In genomic region chr1:145992502-145992936, GRCh38 we compare ENCODE assay signal across 9 cellular contexts. TPM values are rescaled to one million over a fixed set of nuclear protein-coding genes. Genes with fewer than 3 reads are reported as not detected.
DNase-seq lines count a peak whose midpoint lies in the region; ATAC-seq and TF ChIP-seq lines count a peak whose summit lies in the region.
"Had no signal": no experiment of that assay in that cellular context is flagged by ENCODE, and none has a peak within 500 bp of the region (broad histone marks: within the 10 kb centered on the region; RNA-seq: fewer than 3 reads in every experiment).

No MANE protein-coding gene starts in this region.

- peak overlapping the region; percentile 79 to 88 for H3K4me3 ChIP-seq in ascending aorta
- peak overlapping the region; percentile 5 for H3K4me3 ChIP-seq in lung
- peak overlapping the region; percentile 94 for H3K4me3 ChIP-seq in thoracic aorta

- TF ChIP-seq CTCF in ascending aorta (IDR thresholded peaks at IDR 0.05): no peak
- TF ChIP-seq CTCF in lung (IDR thresholded peaks at IDR 0.05; ENCODE audit: control extremely low read depth, extremely low read depth): no peak
- no peak for TF ChIP-seq CTCF in thoracic aorta (IDR thresholded peaks at IDR 0.05)

- peaks cover 48% of the 10 kb centered on the region for H3K36me3 Mint-ChIP-seq in activated CD4-positive, alpha-beta T cell treated with anti-CD3 and anti-CD28 coated beads, Interleukin-2, amount 10 ng/mL, durations not matched to agents 24 days and 14 days (ENCODE audit: low read depth)

- H3K36me3 ChIP-seq in ascending aorta (peaks cover 29 to 43% of the 10 kb centered on the region in 2 donors), lung (ENCODE audit: control insufficient read depth in 2 of 2, insufficient read depth in 2 of 2, low read length in 2 of 2) (peaks cover 14 to 15% of the 10 kb centered on the region in 2 donors), thoracic aorta (peaks cover 19% of the 10 kb centered on the region)

- H3K4me3 Mint-ChIP-seq in activated CD4-positive, alpha-beta T cell treated with anti-CD3 and anti-CD28 coated beads, Interleukin-2, amount 10 ng/mL, durations not matched to agents 24 days and 14 days: peak overlapping the region; percentile 93

- peaks cover 56% of the 10 kb centered on the region for H3K4me1 Mint-ChIP-seq in activated CD4-positive, alpha-beta T cell treated with anti-CD3 and anti-CD28 coated beads, Interleukin-2, amount 10 ng/mL, durations not matched to agents 24 days and 14 days

- no peaks in the 10 kb centered on the region for H3K27me3 ChIP-seq in ascending aorta
- no peaks in the 10 kb centered on the region for H3K27me3 ChIP-seq in lung (ENCODE audit: control insufficient read depth, insufficient read depth)
- no peaks in the 10 kb centered on the region for H3K27me3 ChIP-seq in thoracic aorta (replicated peaks; ENCODE audit: insufficient read depth)

- intact Hi-C loops in activated CD4-positive, alpha-beta T cell treated with anti-CD3 and anti-CD28 coated beads, Interleukin-2, amount 10 ng/mL, durations not matched to agents 24 days and 14 days (cut with micrococcal nuclease): loop anchor here (10.0 kb wide), 1 partner anchor 1552 kb away; the partner anchor contains the start of gene BCL9
- intact Hi-C loops in ascending aorta (cut with DNase I): no loop called here

- H3K9me3 ChIP-seq in ascending aorta (no peaks in the 10 kb centered on the region), lung (ENCODE audit: control insufficient read depth in 2 of 2, insufficient read depth in 1 of 2, low read length in 1 of 2) (peaks cover 0 to 2% of the 10 kb centered on the region in 2 donors), thoracic aorta (no peaks in the 10 kb centered on the region)

- H3K4me1 ChIP-seq in ascending aorta: peaks cover 0 to 13% of the 10 kb centered on the region in 2 donors
- H3K4me1 ChIP-seq in lung (ENCODE audit: control insufficient read depth in 2 of 2, insufficient read depth in 2 of 2, low read length in 2 of 2): peaks cover 3 to 7% of the 10 kb centered on the region in 2 donors
- peaks cover 16 to 37% of the 10 kb centered on the region in 2 donors for H3K4me1 ChIP-seq in thoracic aorta (ENCODE audit: control insufficient read depth in 1 of 2, low read depth in 2 of 2)

- no peak for ATAC-seq in lung (ENCODE audit: insufficient read depth, low FRiP score)
- no peak for ATAC-seq in thoracic aorta (ENCODE audit: insufficient number of reproducible peaks, low FRiP score, low read depth)
- no peak for ATAC-seq in GM18861 (IDR thresholded peaks at IDR 0.05; ENCODE audit: unreplicated experiment)

- DNase-seq in activated CD4-positive, alpha-beta T cell treated with anti-CD3 and anti-CD28 coated beads, Interleukin-2, amount 10 ng/mL, durations not matched to agents 24 days and 14 days: no peak
- DNase-seq in activated CD4-positive, alpha-beta T cell treated with anti-CD3 and anti-CD28 coated beads, Interleukin-2, amount 50 U/mL, for 4 hours: no peak
- DNase-seq in ascending aorta (ENCODE audit: low spot score in 2 of 2) (peak in 1 of 2 donors; percentile 53), lung (ENCODE audit: low spot score) (no peak), thoracic aorta (ENCODE audit: low spot score) (no peak), ecto neural progenitor cell (ENCODE audit: low spot score) (no peak), NCI-H2029 treated with DMSO at 0.1 percent for 48 hours (lab: John Stamatoyannopoulos, UW) (no peak)
- DNase-seq: NCI-H1048 had no signal

- H3K27ac Mint-ChIP-seq in activated CD4-positive, alpha-beta T cell treated with anti-CD3 and anti-CD28 coated beads, Interleukin-2, amount 10 ng/mL, durations not matched to agents 24 days and 14 days: peak overlapping the region; percentile 65

- H3K9me3 Mint-ChIP-seq in activated CD4-positive, alpha-beta T cell treated with anti-CD3 and anti-CD28 coated beads, Interleukin-2, amount 10 ng/mL, durations not matched to agents 24 days and 14 days: no peaks in the 10 kb centered on the region

- WGBS in lung, 2 donors: 33 to 37% methylated on average over 1 of the region's 1 CpG

- H3K27me3 Mint-ChIP-seq in activated CD4-positive, alpha-beta T cell treated with anti-CD3 and anti-CD28 coated beads, Interleukin-2, amount 10 ng/mL, durations not matched to agents 24 days and 14 days: no peaks in the 10 kb centered on the region

- H3K27ac ChIP-seq in ascending aorta (peak overlapping the region; percentile 89 to 95), lung (ENCODE audit: low read depth in 1 of 2, low read length in 1 of 2) (peak overlapping the region; percentile 82 to 85), thoracic aorta (peak overlapping the region; percentile 31 to 84)

RNA-seq across cellular contexts. Expression of gene TXNIP, which starts 3.9 kb away (rescaled TPM):
- total RNA-seq in activated CD4-positive, alpha-beta T cell treated with anti-CD3 and anti-CD28 coated beads, Interleukin-2, amount 10 ng/mL, durations not matched to agents 24 days and 14 days: 83.4 and 85.2 TPM in 2 replicates
- 877 TPM for total RNA-seq in ascending aorta
- total RNA-seq in lung: 1,000 to 10,000 TPM in 1 of 2 donors, 100 to 1,000 TPM in 1; 556 to 1,810 TPM
- 100 to 1,000 TPM; 178 to 850 TPM for polyA plus RNA-seq in lung
- 100 to 1,000 TPM; 423 to 622 TPM for total RNA-seq in thoracic aorta

RNA-seq across cellular contexts. Expression of gene POLR3GL, which starts 28.0 kb away (rescaled TPM):
- total RNA-seq in activated CD4-positive, alpha-beta T cell treated with anti-CD3 and anti-CD28 coated beads, Interleukin-2, amount 10 ng/mL, durations not matched to agents 24 days and 14 days: 12.1 and 12.6 TPM in 2 replicates
- total RNA-seq in ascending aorta (22.9 TPM), lung (10 to 100 TPM in 1 of 2 donors, 1 to 10 TPM in 1; 9.4 to 21.3 TPM), thoracic aorta (10 to 100 TPM; 16.9 TPM)
- 10 to 100 TPM; 33.4 to 34.3 TPM for polyA plus RNA-seq in lung

RNA-seq across cellular contexts. Expression of gene ANKRD34A, which starts 28.1 kb away (rescaled TPM):
- 4.8 and 5.2 TPM in 2 replicates for total RNA-seq in activated CD4-positive, alpha-beta T cell treated with anti-CD3 and anti-CD28 coated beads, Interleukin-2, amount 10 ng/mL, durations not matched to agents 24 days and 14 days
- 13.6 TPM for total RNA-seq in ascending aorta
- 1 to 10 TPM in 1 of 2 donors, under 1 TPM in 1; 0.06 to 1.0 TPM for total RNA-seq in lung
- polyA plus RNA-seq in lung: under 1 TPM; 0.45 to 0.47 TPM
- 1 to 10 TPM; 1.1 TPM for total RNA-seq in thoracic aorta

RNA-seq across cellular contexts. Expression of gene HJV, which starts 29.0 kb away (rescaled TPM):
- not detected in 2 replicates for total RNA-seq in activated CD4-positive, alpha-beta T cell treated with anti-CD3 and anti-CD28 coated beads, Interleukin-2, amount 10 ng/mL, durations not matched to agents 24 days and 14 days
- total RNA-seq in ascending aorta: not detected
- total RNA-seq in lung: not detected
- not detected for polyA plus RNA-seq in lung
- total RNA-seq in thoracic aorta: not detected

RNA-seq across cellular contexts. Expression of gene LIX1L, which starts 34.7 kb away (rescaled TPM):
- total RNA-seq in activated CD4-positive, alpha-beta T cell treated with anti-CD3 and anti-CD28 coated beads, Interleukin-2, amount 10 ng/mL, durations not matched to agents 24 days and 14 days: 37.8 and 38.4 TPM in 2 replicates
- 44.0 TPM for total RNA-seq in ascending aorta
- total RNA-seq in lung: 10 to 100 TPM; 29.7 to 30.9 TPM
- polyA plus RNA-seq in lung: 1 to 10 TPM; 7.0 to 8.0 TPM
- 10 to 100 TPM; 45.4 to 49.5 TPM for total RNA-seq in thoracic aorta

Comparison
In these comparisons a context has a peak if more than half of its experiments do, and no peak if none do; other contexts are left out.
1. H3K4me3 ChIP-seq: peak in every context shown above with its lines; median percentile 94 in thoracic aorta; 84 in ascending aorta; 5 in lung.